ENCODE assay signal across 11 cellular contexts in genomic region chr17:42135151-42135550, GRCh38. TPM values are rescaled to one million over a fixed set of nuclear protein-coding genes. Genes with fewer than 3 reads are reported as not detected.
A peak's percentile ranks its signal among the peaks of the same experiment; 100 is the strongest.
DNase-seq lines count a peak whose midpoint lies in the region; ATAC-seq and TF ChIP-seq lines count a peak whose summit lies in the region.
"Had no signal": no experiment of that assay in that cellular context is flagged by ENCODE, and none has a peak within 500 bp of the region (broad histone marks: within the 10 kb centered on the region; RNA-seq: fewer than 3 reads in every experiment).

No MANE protein-coding gene starts in this region.

- intact Hi-C loops in activated CD4-positive, alpha-beta memory T cell treated with anti-CD3 and anti-CD28 coated beads for 36 hours (cut with micrococcal nuclease), result no loop called here
- intact Hi-C loops in body of pancreas (cut with DNase I) (no loop called here), thyroid gland (cut with DNase I) (no loop called here)

- H3K4me3 ChIP-seq in body of pancreas (no peak overlapping the region), mesenchymal stem cell (ENCODE audit: insufficient read depth in 1 of 2, low read depth in 1 of 2, low read length in 2 of 2) (peak overlapping the region in 1 of 2 experiments; percentile 2), thyroid gland (replicated peaks in 1 of 3) (no peak overlapping the region)
- H3K4me3 ChIP-seq: SJSA1 had no signal

- H4K8ac ChIP-seq in mesenchymal stem cell (ENCODE audit: low read length), result peak overlapping the region; percentile 60

- 38 to 47% methylated on average over 6 of the region's 6 CpGs for WGBS in body of pancreas, 2 donors
- 95% methylated on average over 5 of the region's 6 CpGs for WGBS in mesenchymal stem cell
- WGBS in thyroid gland, 2 donors, result 84 to 87% methylated on average over 6 of the region's 6 CpGs

- no peak overlapping the region for H3K4me3 Mint-ChIP-seq in activated CD4-positive, alpha-beta memory T cell treated with anti-CD3 and anti-CD28 coated beads for 36 hours
- H3K4me3 Mint-ChIP-seq in activated CD4-positive, alpha-beta memory T cell treated with anti-CD3 and anti-CD28 coated beads, Interleukin-2, amount 10 ng/mL, durations not matched to agents 7 days and 5 days, result no peak overlapping the region

- no peak overlapping the region for H2BK5ac ChIP-seq in mesenchymal stem cell (ENCODE audit: low read depth, low read length, poor library complexity, severe bottlenecking)

- no peak overlapping the region for H3K18ac ChIP-seq in mesenchymal stem cell (ENCODE audit: low read depth in 1 of 2, low read length in 2 of 2)

- peaks cover 13% of the 10 kb centered on the region for H3K36me3 Mint-ChIP-seq in activated CD4-positive, alpha-beta memory T cell treated with anti-CD3 and anti-CD28 coated beads for 36 hours
- H3K36me3 Mint-ChIP-seq in activated CD4-positive, alpha-beta memory T cell treated with anti-CD3 and anti-CD28 coated beads, Interleukin-2, amount 10 ng/mL, durations not matched to agents 7 days and 5 days (ENCODE audit: low read depth), result peaks cover 37% of the 10 kb centered on the region

- H3K14ac ChIP-seq in mesenchymal stem cell (ENCODE audit: low read length in 2 of 2), result no peak overlapping the region

- no peak overlapping the region for H2BK120ac ChIP-seq in mesenchymal stem cell (ENCODE audit: low read depth, low read length)

- H2BK12ac ChIP-seq in mesenchymal stem cell (ENCODE audit: low read length in 2 of 2), result no peak overlapping the region

- H2BK15ac ChIP-seq in mesenchymal stem cell (ENCODE audit: low read depth, poor library complexity, severe bottlenecking), result no peak overlapping the region

- peak overlapping the region in 1 of 2 experiments; percentile 71 for H3K4ac ChIP-seq in mesenchymal stem cell (ENCODE audit: low read depth in 1 of 2, low read length in 2 of 2)

- peak overlapping the region; percentile 5 for H3K9ac ChIP-seq in mesenchymal stem cell (ENCODE audit: low read length)

- TF ChIP-seq POLR2A in body of pancreas (IDR thresholded peaks at IDR 0.05), result no peak
- no peak for TF ChIP-seq POLR2A in thyroid gland (IDR thresholded peaks at IDR 0.05)

- H3K9me3 ChIP-seq in body of pancreas (no peaks in the 10 kb centered on the region), mesenchymal stem cell (ENCODE audit: control insufficient read depth, low read length) (no peaks in the 10 kb centered on the region), thyroid gland (no peaks in the 10 kb centered on the region)
- H3K9me3 ChIP-seq: SJSA1 had no signal

- H3K27ac ChIP-seq in body of pancreas (peak overlapping the region; percentile 85 to 95 (median 92)), mesenchymal stem cell (ENCODE audit: low read length, poor library complexity, severe bottlenecking) (peak overlapping the region; percentile 52), thyroid gland (peak overlapping the region; percentile 85 to 89 (median 86))
- H3K27ac ChIP-seq: SJSA1 had no signal

- H3K4me1 ChIP-seq in body of pancreas, result peaks cover 81% of the 10 kb centered on the region
- peaks cover 42% of the 10 kb centered on the region for H3K4me1 ChIP-seq in mesenchymal stem cell (ENCODE audit: control insufficient read depth, insufficient read depth, low read depth, low read length)
- H3K4me1 ChIP-seq in thyroid gland, result peaks cover 56 to 92% of the 10 kb centered on the region in 2 donors

- peak overlapping the region; percentile 31 for H4K91ac ChIP-seq in mesenchymal stem cell (ENCODE audit: low read length)

- POLR2A ChIA-PET in activated CD4-positive, alpha-beta memory T cell treated with anti-CD3 and anti-CD28 coated beads for 36 hours (lab: Charles Lee), result interaction anchor here (0.7 to 1.2 kb wide), 2 partner anchors 22 to 443 kb away, joined by 4 to 7 read pairs; partner anchors contain the start of genes DHX58 and PSMC3IP
- POLR2A ChIA-PET in activated CD4-positive, alpha-beta memory T cell treated with anti-CD3 and anti-CD28 coated beads, Interleukin-2, amount 10 ng/mL, durations not matched to agents 7 days and 5 days (lab: Charles Lee), result interaction anchor here (1.0 to 4.4 kb wide), 5 partner anchors 9 to 22 kb away, joined by 3 to 15 read pairs (median 7); partner anchors contain the start of gene DHX58

- no peak overlapping the region for H3K4me2 ChIP-seq in mesenchymal stem cell (ENCODE audit: low read length, poor library complexity, severe bottlenecking)

- no peak overlapping the region for H2AFZ ChIP-seq in mesenchymal stem cell (ENCODE audit: low read depth, low read length)

- TF ChIP-seq CTCF in body of pancreas (IDR thresholded peaks at IDR 0.05) (no peak), thyroid gland (IDR thresholded peaks at IDR 0.05) (no peak)

- ATAC-seq in body of pancreas, result no peak
- no peak for ATAC-seq in HG03354 (IDR thresholded peaks at IDR 0.05; ENCODE audit: poor library complexity, severe bottlenecking, unreplicated experiment)
- no peak for ATAC-seq in HG03045 (IDR thresholded peaks at IDR 0.05; ENCODE audit: unreplicated experiment)

- no peak for DNase-seq in activated CD4-positive, alpha-beta memory T cell treated with anti-CD3 and anti-CD28 coated beads for 36 hours
- DNase-seq in activated CD4-positive, alpha-beta memory T cell treated with anti-CD3 and anti-CD28 coated beads, Interleukin-2, amount 10 ng/mL, durations not matched to agents 7 days and 5 days, result no peak
- DNase-seq in body of pancreas, result no peak
- no peak for DNase-seq in mesenchymal stem cell
- DNase-seq in thyroid gland, result no peak
- DNase-seq in COR-L47 (lab: John Stamatoyannopoulos, UW), result no peak
- DNase-seq: 8988T; activated CD4-positive, alpha-beta T cell treated with anti-CD3 and anti-CD28 coated beads for 48 hours had no signal

- H3K36me3 ChIP-seq in body of pancreas (replicated peaks in 1 of 2; ENCODE audit: insufficient read depth in 1 of 2, low read depth in 2 of 2), result no peaks in the 10 kb centered on the region
- peaks cover 17 to 35% of the 10 kb centered on the region in 2 experiments for H3K36me3 ChIP-seq in mesenchymal stem cell (ENCODE audit: control insufficient read depth in 1 of 2, insufficient read depth in 2 of 2, low read depth in 1 of 2, low read length in 2 of 2)
- peaks cover 3 to 4% of the 10 kb centered on the region in 2 donors for H3K36me3 ChIP-seq in thyroid gland

- no peak overlapping the region for H2AK5ac ChIP-seq in mesenchymal stem cell (ENCODE audit: low read length, severe bottlenecking)

- H3K27ac Mint-ChIP-seq in activated CD4-positive, alpha-beta memory T cell treated with anti-CD3 and anti-CD28 coated beads for 36 hours, result peak overlapping the region; percentile 69
- H3K27ac Mint-ChIP-seq in activated CD4-positive, alpha-beta memory T cell treated with anti-CD3 and anti-CD28 coated beads, Interleukin-2, amount 10 ng/mL, durations not matched to agents 7 days and 5 days, result no peak overlapping the region

- peaks cover 17% of the 10 kb centered on the region for H3K79me1 ChIP-seq in mesenchymal stem cell (replicated peaks; ENCODE audit: low read length, poor library complexity, severe bottlenecking)

- no peaks in the 10 kb centered on the region for H3K27me3 Mint-ChIP-seq in activated CD4-positive, alpha-beta memory T cell treated with anti-CD3 and anti-CD28 coated beads for 36 hours
- no peaks in the 10 kb centered on the region for H3K27me3 Mint-ChIP-seq in activated CD4-positive, alpha-beta memory T cell treated with anti-CD3 and anti-CD28 coated beads, Interleukin-2, amount 10 ng/mL, durations not matched to agents 7 days and 5 days

- H3K23ac ChIP-seq in mesenchymal stem cell (ENCODE audit: low read length in 2 of 2), result no peak overlapping the region

- H3K4me1 Mint-ChIP-seq in activated CD4-positive, alpha-beta memory T cell treated with anti-CD3 and anti-CD28 coated beads for 36 hours (ENCODE audit: low read depth), result peaks cover 71% of the 10 kb centered on the region
- peaks cover 55% of the 10 kb centered on the region for H3K4me1 Mint-ChIP-seq in activated CD4-positive, alpha-beta memory T cell treated with anti-CD3 and anti-CD28 coated beads, Interleukin-2, amount 10 ng/mL, durations not matched to agents 7 days and 5 days

- H3K27me3 ChIP-seq in body of pancreas, result no peaks in the 10 kb centered on the region
- no peaks in the 10 kb centered on the region for H3K27me3 ChIP-seq in mesenchymal stem cell (ENCODE audit: control insufficient read depth in 1 of 2, insufficient read depth in 1 of 2, low read length in 2 of 2)
- H3K27me3 ChIP-seq in thyroid gland, result no peaks in the 10 kb centered on the region
- H3K27me3 ChIP-seq: SJSA1 had no signal

- CTCF ChIA-PET in activated CD4-positive, alpha-beta memory T cell treated with anti-CD3 and anti-CD28 coated beads for 36 hours (lab: Charles Lee), result interaction anchor here (1.2 to 2.3 kb wide), 2 partner anchors 17 to 19 kb away, joined by 3 to 10 read pairs; no protein-coding TSS in a partner anchor
- CTCF ChIA-PET in activated CD4-positive, alpha-beta memory T cell treated with anti-CD3 and anti-CD28 coated beads, Interleukin-2, amount 10 ng/mL, durations not matched to agents 7 days and 5 days (lab: Charles Lee), result no interaction called here

- H3K9me3 Mint-ChIP-seq in activated CD4-positive, alpha-beta memory T cell treated with anti-CD3 and anti-CD28 coated beads for 36 hours, result no peaks in the 10 kb centered on the region
- no peaks in the 10 kb centered on the region for H3K9me3 Mint-ChIP-seq in activated CD4-positive, alpha-beta memory T cell treated with anti-CD3 and anti-CD28 coated beads, Interleukin-2, amount 10 ng/mL, durations not matched to agents 7 days and 5 days

RNA-seq across cellular contexts. Expression of gene HSPB9, which starts 12.5 kb away (rescaled TPM):
- not detected for total RNA-seq in activated CD4-positive, alpha-beta memory T cell treated with anti-CD3 and anti-CD28 coated beads for 36 hours
- total RNA-seq in activated CD4-positive, alpha-beta memory T cell treated with anti-CD3 and anti-CD28 coated beads, Interleukin-2, amount 10 ng/mL, durations not matched to agents 7 days and 5 days, result under 1 TPM in 1 of 2 experiments, not detected in 1; 0.18 TPM
- total RNA-seq in body of pancreas, result 1 to 10 TPM in 1 of 2 donors, not detected in 1; 1.8 TPM
- polyA plus RNA-seq in mesenchymal stem cell (2013, experiment 1 of 2), result not detected
- not detected for polyA plus RNA-seq in mesenchymal stem cell (2013, experiment 2 of 2)
- total RNA-seq in thyroid gland, result under 1 TPM in 1 of 4 donors, not detected in 3; 0.33 TPM
- total RNA-seq: SJSA1 had no signal

RNA-seq across cellular contexts. Expression of gene KAT2A, which starts 14.0 kb away (rescaled TPM):
- 10 to 100 TPM; 38.6 to 41.0 TPM for total RNA-seq in activated CD4-positive, alpha-beta memory T cell treated with anti-CD3 and anti-CD28 coated beads for 36 hours
- total RNA-seq in activated CD4-positive, alpha-beta memory T cell treated with anti-CD3 and anti-CD28 coated beads, Interleukin-2, amount 10 ng/mL, durations not matched to agents 7 days and 5 days, result 10 to 100 TPM; 25.7 to 26.7 TPM
- total RNA-seq in body of pancreas, result 10 to 100 TPM; 50.6 to 58.7 TPM
- polyA plus RNA-seq in mesenchymal stem cell (2013, experiment 1 of 2), result 14.9 TPM
- 14.8 TPM for polyA plus RNA-seq in mesenchymal stem cell (2013, experiment 2 of 2)
- total RNA-seq in thyroid gland, result 10 to 100 TPM; 14.2 to 37.9 (median 23.3) TPM

RNA-seq across cellular contexts. Expression of gene RAB5C, which starts 19.6 kb away (rescaled TPM):
- 10 to 100 TPM; 47.8 to 52.4 TPM for total RNA-seq in activated CD4-positive, alpha-beta memory T cell treated with anti-CD3 and anti-CD28 coated beads for 36 hours
- total RNA-seq in activated CD4-positive, alpha-beta memory T cell treated with anti-CD3 and anti-CD28 coated beads, Interleukin-2, amount 10 ng/mL, durations not matched to agents 7 days and 5 days, result 10 to 100 TPM; 95.8 to 97.3 TPM
- total RNA-seq in body of pancreas (10 to 100 TPM; 21.1 to 37.1 TPM), thyroid gland (100 to 1,000 TPM; 116 to 208 (median 147) TPM)
- 239 TPM for polyA plus RNA-seq in mesenchymal stem cell (2013, experiment 1 of 2)
- polyA plus RNA-seq in mesenchymal stem cell (2013, experiment 2 of 2), result 228 TPM

RNA-seq across cellular contexts. Expression of gene DHX58, which starts 22.6 kb away (rescaled TPM):
- 10 to 100 TPM; 38.1 to 38.4 TPM for total RNA-seq in activated CD4-positive, alpha-beta memory T cell treated with anti-CD3 and anti-CD28 coated beads for 36 hours
- total RNA-seq in activated CD4-positive, alpha-beta memory T cell treated with anti-CD3 and anti-CD28 coated beads, Interleukin-2, amount 10 ng/mL, durations not matched to agents 7 days and 5 days, result 10 to 100 TPM; 97.0 to 97.3 TPM
- 10 to 100 TPM in 1 of 2 donors, 1 to 10 TPM in 1; 5.7 to 19.1 TPM for total RNA-seq in body of pancreas
- polyA plus RNA-seq in mesenchymal stem cell (2013, experiment 1 of 2), result 2.0 TPM
- polyA plus RNA-seq in mesenchymal stem cell (2013, experiment 2 of 2), result 1.5 TPM
- total RNA-seq in thyroid gland, result 10 to 100 TPM in 2 of 4 donors, 1 to 10 TPM in 2; 6.4 to 12.9 (median 9.7) TPM

RNA-seq across cellular contexts. Expression of gene ZNF385C, which starts 36.9 kb away (rescaled TPM):
- under 1 TPM in 1 of 2 experiments, not detected in 1; 0.10 TPM for total RNA-seq in activated CD4-positive, alpha-beta memory T cell treated with anti-CD3 and anti-CD28 coated beads for 36 hours
- total RNA-seq in activated CD4-positive, alpha-beta memory T cell treated with anti-CD3 and anti-CD28 coated beads, Interleukin-2, amount 10 ng/mL, durations not matched to agents 7 days and 5 days, result not detected
- total RNA-seq in body of pancreas, result 1 to 10 TPM in 1 of 2 donors, not detected in 1; 1.3 TPM
- polyA plus RNA-seq in mesenchymal stem cell (2013, experiment 1 of 2), result 0.07 TPM
- polyA plus RNA-seq in mesenchymal stem cell (2013, experiment 2 of 2), result 0.11 TPM
- total RNA-seq in thyroid gland, result under 1 TPM in 2 of 4 donors, not detected in 2; 0.22 to 0.54 TPM
- total RNA-seq: SJSA1 had no signal
